1 cellular context compared by ENCODE assay signal in the genomic region with DNA sequence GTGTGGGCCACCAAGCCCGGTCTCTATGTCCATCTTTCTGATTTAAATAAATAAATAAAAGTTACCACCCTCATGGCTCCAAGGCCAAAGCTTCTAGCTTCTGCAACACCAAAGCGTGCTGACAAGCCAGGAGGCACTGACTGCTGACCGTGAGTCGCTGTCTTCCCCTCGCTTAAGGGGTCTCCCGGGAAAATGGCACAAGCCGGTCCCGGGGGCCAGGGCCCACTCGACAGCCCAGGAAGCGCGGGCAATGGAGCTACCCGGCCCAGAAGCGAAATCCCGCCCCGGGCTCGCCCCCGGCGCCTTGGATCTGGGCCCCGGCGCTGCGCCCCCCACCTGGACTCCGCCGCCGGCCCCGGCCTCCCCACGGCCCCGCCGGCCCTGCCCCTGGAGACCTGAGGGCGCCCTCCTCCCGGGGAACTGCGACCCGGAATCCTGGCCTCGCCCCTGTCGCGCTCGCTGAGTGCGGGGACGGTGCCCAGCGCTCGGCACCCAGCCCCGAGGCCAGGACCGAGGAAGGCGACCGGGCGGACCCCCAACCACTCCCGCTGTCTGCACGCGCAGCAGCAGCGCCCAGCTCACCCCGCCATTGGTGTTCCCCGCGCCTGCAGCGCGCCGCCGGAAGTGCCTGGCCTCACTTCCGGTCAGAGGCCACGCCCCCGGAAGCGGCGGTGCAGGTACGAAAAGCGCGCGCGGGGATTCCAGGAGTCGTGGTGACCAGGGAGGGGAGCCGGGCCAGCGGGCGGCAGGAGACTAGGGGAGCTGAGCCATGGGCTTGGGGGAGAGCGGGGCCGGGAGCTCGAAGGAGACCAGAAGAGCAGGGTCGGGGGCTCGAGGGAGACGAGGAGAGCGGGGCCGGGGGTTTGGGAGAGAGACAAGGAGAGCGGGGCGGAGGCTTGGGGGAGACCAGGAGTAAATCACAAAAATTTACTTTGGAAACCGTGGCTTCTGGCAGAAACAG.
TF ChIP-seq lines count a peak whose summit lies in the region.

Gene MRM2 (minus strand): TSS at position 626 of the 961 bp plus-strand sequence. CDS start 36 bp downstream, at position 590.
Gene NUDT1 (plus strand): TSS at position 647 of the 961 bp plus-strand sequence. CDS start 2,349 bp downstream, outside the sequence.

TF ChIP-seq in WTC11, 78 proteins besides CTCF, POLR2A, EP300 and RAD21 (continued from another document and continues in another):
- peak; percentile 90 for TF ChIP-seq E2F4 (CRISPR knock-in tag; IDR thresholded peaks at IDR 0.05; ENCODE audit: borderline replicate concordance, low read depth)
- no peak for TF ChIP-seq PREB (CRISPR knock-in tag; IDR thresholded peaks at IDR 0.05; ENCODE audit: borderline replicate concordance)
- TF ChIP-seq CREB1 (CRISPR knock-in tag; IDR thresholded peaks at IDR 0.05): 0 out of 2 replicates have a peak, but pooled peaks have one; percentile 30
- no peak for TF ChIP-seq GTF2I (CRISPR knock-in tag; conservative IDR thresholded peaks at IDR 0.05)
- TF ChIP-seq EMX1 (CRISPR knock-in tag; IDR thresholded peaks at IDR 0.05): no peak
- TF ChIP-seq, protein P1, sequence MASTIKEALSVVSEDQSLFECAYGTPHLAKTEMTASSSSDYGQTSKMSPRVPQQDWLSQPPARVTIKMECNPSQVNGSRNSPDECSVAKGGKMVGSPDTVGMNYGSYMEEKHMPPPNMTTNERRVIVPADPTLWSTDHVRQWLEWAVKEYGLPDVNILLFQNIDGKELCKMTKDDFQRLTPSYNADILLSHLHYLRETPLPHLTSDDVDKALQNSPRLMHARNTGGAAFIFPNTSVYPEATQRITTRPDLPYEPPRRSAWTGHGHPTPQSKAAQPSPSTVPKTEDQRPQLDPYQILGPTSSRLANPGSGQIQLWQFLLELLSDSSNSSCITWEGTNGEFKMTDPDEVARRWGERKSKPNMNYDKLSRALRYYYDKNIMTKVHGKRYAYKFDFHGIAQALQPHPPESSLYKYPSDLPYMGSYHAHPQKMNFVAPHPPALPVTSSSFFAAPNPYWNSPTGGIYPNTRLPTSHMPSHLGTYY (CRISPR knock-in tag; IDR thresholded peaks at IDR 0.05): no peak
- no peak; the same call in 1 of the 2 replicates for TF ChIP-seq STAT6 (CRISPR knock-in tag; conservative IDR thresholded peaks at IDR 0.05; ENCODE audit: low read depth)
- TF ChIP-seq ATF1 (CRISPR knock-in tag; IDR thresholded peaks at IDR 0.05): peak; percentile 19; the same call in 1 of the 2 replicates
- no peak for TF ChIP-seq PRRX2 (CRISPR knock-in tag; IDR thresholded peaks at IDR 0.05)
- TF ChIP-seq KAT7 (CRISPR knock-in tag; IDR thresholded peaks at IDR 0.05; ENCODE audit: borderline replicate concordance): 0 out of 2 replicates have a peak, but pooled peaks have one; percentile 53
- no peak for TF ChIP-seq ZSCAN18 (CRISPR knock-in tag; IDR thresholded peaks at IDR 0.05)
- peak; percentile 96; the same call in 1 of the 2 replicates for TF ChIP-seq CBFB (CRISPR knock-in tag; IDR thresholded peaks at IDR 0.05; ENCODE audit: low read depth)
- TF ChIP-seq ZNF263 (CRISPR knock-in tag; IDR thresholded peaks at IDR 0.05; ENCODE audit: low read depth): no peak
- peak; percentile 96 for TF ChIP-seq E2F5 (CRISPR knock-in tag; IDR thresholded peaks at IDR 0.05)
- TF ChIP-seq FOXK1 (CRISPR knock-in tag; IDR thresholded peaks at IDR 0.05): peak; percentile 91
- no peak for TF ChIP-seq CDX4 (CRISPR knock-in tag; IDR thresholded peaks at IDR 0.05; ENCODE audit: borderline replicate concordance)
- TF ChIP-seq ZNF219 (CRISPR knock-in tag; IDR thresholded peaks at IDR 0.05; ENCODE audit: borderline replicate concordance): no peak
- TF ChIP-seq SOX15 (CRISPR knock-in tag; IDR thresholded peaks at IDR 0.05): no peak
- peak; percentile 93; the same call in 1 of the 2 replicates for TF ChIP-seq ETV6 (CRISPR knock-in tag; IDR thresholded peaks at IDR 0.05)
- TF ChIP-seq MYBL2 (CRISPR knock-in tag; IDR thresholded peaks at IDR 0.05): peak; percentile 81
- TF ChIP-seq MXD4 (CRISPR knock-in tag; IDR thresholded peaks at IDR 0.05; ENCODE audit: borderline replicate concordance): no peak
- TF ChIP-seq ARID4B (CRISPR knock-in tag; IDR thresholded peaks at IDR 0.05; ENCODE audit: borderline replicate concordance): peak; percentile 78; the same call in 1 of the 2 replicates
- TF ChIP-seq FOXJ3 (CRISPR knock-in tag; IDR thresholded peaks at IDR 0.05; ENCODE audit: borderline replicate concordance): no peak
- peak; percentile 93 for TF ChIP-seq MAX (CRISPR knock-in tag; IDR thresholded peaks at IDR 0.05)
- TF ChIP-seq RORB (CRISPR knock-in tag; IDR thresholded peaks at IDR 0.05): no peak
- peak; percentile 27; the same call in 1 of the 2 replicates for TF ChIP-seq ZNF317 (CRISPR knock-in tag; IDR thresholded peaks at IDR 0.05; ENCODE audit: borderline replicate concordance, low read depth)
- TF ChIP-seq, protein P2, sequence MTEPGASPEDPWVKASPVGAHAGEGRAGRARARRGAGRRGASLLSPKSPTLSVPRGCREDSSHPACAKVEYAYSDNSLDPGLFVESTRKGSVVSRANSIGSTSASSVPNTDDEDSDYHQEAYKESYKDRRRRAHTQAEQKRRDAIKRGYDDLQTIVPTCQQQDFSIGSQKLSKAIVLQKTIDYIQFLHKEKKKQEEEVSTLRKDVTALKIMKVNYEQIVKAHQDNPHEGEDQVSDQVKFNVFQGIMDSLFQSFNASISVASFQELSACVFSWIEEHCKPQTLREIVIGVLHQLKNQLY (CRISPR knock-in tag; IDR thresholded peaks at IDR 0.05): no peak
- TF ChIP-seq OVOL2 (CRISPR knock-in tag; IDR thresholded peaks at IDR 0.05; ENCODE audit: borderline replicate concordance): no peak
- TF ChIP-seq USF1 (CRISPR knock-in tag; IDR thresholded peaks at IDR 0.05): peak; percentile 35; the same call in 1 of the 2 replicates
- TF ChIP-seq, protein P3, sequence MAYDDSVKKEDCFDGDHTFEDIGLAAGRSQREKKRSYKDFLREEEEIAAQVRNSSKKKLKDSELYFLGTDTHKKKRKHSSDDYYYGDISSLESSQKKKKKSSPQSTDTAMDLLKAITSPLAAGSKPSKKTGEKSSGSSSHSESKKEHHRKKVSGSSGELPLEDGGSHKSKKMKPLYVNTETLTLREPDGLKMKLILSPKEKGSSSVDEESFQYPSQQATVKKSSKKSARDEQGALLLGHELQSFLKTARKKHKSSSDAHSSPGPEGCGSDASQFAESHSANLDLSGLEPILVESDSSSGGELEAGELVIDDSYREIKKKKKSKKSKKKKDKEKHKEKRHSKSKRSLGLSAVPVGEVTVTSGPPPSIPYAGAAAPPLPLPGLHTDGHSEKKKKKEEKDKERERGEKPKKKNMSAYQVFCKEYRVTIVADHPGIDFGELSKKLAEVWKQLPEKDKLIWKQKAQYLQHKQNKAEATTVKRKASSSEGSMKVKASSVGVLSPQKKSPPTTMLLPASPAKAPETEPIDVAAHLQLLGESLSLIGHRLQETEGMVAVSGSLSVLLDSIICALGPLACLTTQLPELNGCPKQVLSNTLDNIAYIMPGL (CRISPR knock-in tag; IDR thresholded peaks at IDR 0.05): peak; percentile 97
- 0 out of 2 replicates have a peak, but pooled peaks have one; percentile 60 for TF ChIP-seq ZNF138 (CRISPR knock-in tag; conservative IDR thresholded peaks at IDR 0.05)
- 0 out of 2 replicates have a peak, but pooled peaks have one; percentile 63 for TF ChIP-seq RELA (CRISPR knock-in tag; IDR thresholded peaks at IDR 0.05; ENCODE audit: borderline replicate concordance)
- peak; percentile 92; the same call in 1 of the 2 replicates for TF ChIP-seq TP53 (CRISPR knock-in tag; IDR thresholded peaks at IDR 0.05)
- TF ChIP-seq ELF4 (CRISPR knock-in tag; IDR thresholded peaks at IDR 0.05; ENCODE audit: low read depth): peak; percentile 83; the same call in 1 of the 2 replicates
- TF ChIP-seq SP1 (CRISPR knock-in tag; conservative IDR thresholded peaks at IDR 0.05): peak; percentile 97
